Comparison of ENCODE assay signal across 16 cellular contexts in the genomic region with DNA sequence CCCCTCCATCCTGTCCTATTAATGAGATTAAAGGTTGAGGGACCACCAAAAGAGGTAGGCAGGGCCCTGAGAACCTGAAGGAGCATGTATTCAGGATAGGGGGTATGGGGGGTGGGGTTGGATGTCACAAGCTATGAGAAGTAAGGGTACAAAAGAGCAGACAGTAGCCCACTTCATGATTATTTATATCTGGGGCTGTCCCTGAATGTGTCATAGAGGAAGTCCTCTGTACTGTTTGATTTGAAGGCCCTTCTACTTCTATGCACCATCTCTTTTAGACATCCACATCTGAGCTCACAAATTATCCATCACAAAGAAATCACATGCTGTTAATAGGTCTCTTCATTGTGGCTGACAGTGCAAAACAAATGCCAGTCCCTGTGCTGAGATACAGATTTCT.
DNase-seq lines count a peak whose midpoint lies in the region; ATAC-seq and TF ChIP-seq lines count a peak whose summit lies in the region.
"Had no signal": no experiment of that assay in that cellular context is flagged by ENCODE, and none has a peak within 500 bp of the region (broad histone marks: within the 10 kb centered on the region; RNA-seq: fewer than 3 reads in every experiment).

No MANE protein-coding gene starts in this region.

- H3K4me1 ChIP-seq in HCT116 (ENCODE audit: control insufficient read depth in 1 of 2, insufficient read depth in 2 of 2, low read length in 2 of 2) (peaks cover 11 to 19% of the 10 kb centered on the region in 2 experiments), spleen (no peaks in the 10 kb centered on the region)
- H3K4me1 ChIP-seq: vagina had no signal

- DNase-seq in GM10248 (ENCODE audit: extremely low spot score) (peak; percentile 13), HCT116 (ENCODE audit: low read depth, low spot score) (no peak), progenitor cell of endocrine pancreas (ENCODE audit: low spot score, unreplicated experiment) (no peak), GM19240 (ENCODE audit: insufficient read length, low spot score) (no peak), spleen (no peak)
- DNase-seq: activated gamma-delta T cell, anterior cingulate cortex, left cardiac atrium, midbrain, NCI-H1105 had no signal

- no peak overlapping the region for H3K9ac ChIP-seq in HCT116 (ENCODE audit: low read length)
- H3K9ac ChIP-seq: neural progenitor cell had no signal

- intact Hi-C loops in HCT116 (cut with micrococcal nuclease) (no loop called here), spleen (cut with DNase I; ENCODE audit: low total_unique reads) (no loop called here)

- peaks cover 20% of the 10 kb centered on the region for H3K4me1 Mint-ChIP-seq in progenitor cell of endocrine pancreas (ENCODE audit: low read depth)
- H3K4me1 Mint-ChIP-seq: CD14-positive monocyte had no signal

- H3K79me2 ChIP-seq in HCT116 (ENCODE audit: insufficient read depth, low read length): 0 out of 2 replicates have a peak, but pooled peaks cover 8% of the 10 kb centered on the region

- ATAC-seq in GM19023 (IDR thresholded peaks at IDR 0.05; ENCODE audit: unreplicated experiment) (peak; percentile 42), HCT116 (no peak), HG03439 (IDR thresholded peaks at IDR 0.05; ENCODE audit: unreplicated experiment) (peak; percentile 26), GM21367 (IDR thresholded peaks at IDR 0.05; ENCODE audit: unreplicated experiment) (no peak)

- CTCF ChIA-PET in GM10248 (lab: Yijun Ruan, JAX): no interaction called here
- CTCF ChIA-PET in HCT116 (lab: Charles Lee): no interaction called here

- H3K27ac ChIP-seq in HCT116 (ENCODE audit: low read depth, low read length) (no peak overlapping the region), spleen (no peak overlapping the region)
- H3K27ac ChIP-seq: neural progenitor cell, vagina had no signal

- no peak for TF ChIP-seq CTCF in GM10248 (IDR thresholded peaks at IDR 0.05; ENCODE audit: control extremely low read depth, extremely low read depth, low read depth, missing control alignments)
- no peak for TF ChIP-seq CTCF in HCT116 (IDR thresholded peaks at IDR 0.05 in 2 of 3, conservative IDR thresholded peaks at IDR 0.05 in 1 of 3; ENCODE audit: borderline replicate concordance in 1 of 3, insufficient read depth in 1 of 3, low read depth in 2 of 3, low read length in 2 of 3)
- no peak for TF ChIP-seq CTCF in progenitor cell of endocrine pancreas (IDR thresholded peaks at IDR 0.05; ENCODE audit: unreplicated experiment)
- TF ChIP-seq CTCF in spleen (IDR thresholded peaks at IDR 0.05 in 8 of 11, conservative IDR thresholded peaks at IDR 0.05 in 3 of 11): no peak

- RAD21 ChIA-PET in HCT116 (lab: Charles Lee; ENCODE audit: low non-redundant PET in 1 of 2, low total read pairs in 2 of 2, uncharacterized antibody in 2 of 2, unreplicated experiment in 2 of 2): no interaction called here

- H3K36me3 Mint-ChIP-seq in progenitor cell of endocrine pancreas (ENCODE audit: insufficient read depth): no peaks in the 10 kb centered on the region
- H3K36me3 Mint-ChIP-seq: CD14-positive monocyte, neural progenitor cell had no signal

- peak overlapping the region; percentile 20; the same call in 1 of the 2 replicates for H3K4me2 ChIP-seq in HCT116 (ENCODE audit: low read length)
- H3K4me2 ChIP-seq: neural progenitor cell had no signal

- no peaks in the 10 kb centered on the region for H3K9me3 Mint-ChIP-seq in progenitor cell of endocrine pancreas (ENCODE audit: low read depth)

- BruUV-seq in HCT116 (replicated peaks; lab: Mats Ljungman, UMichigan): no TSS peak

- no peak overlapping the region for H3K4me3 Mint-ChIP-seq in progenitor cell of endocrine pancreas (ENCODE audit: low read depth)
- H3K4me3 Mint-ChIP-seq: CD14-positive monocyte, neural progenitor cell had no signal

- H2AFZ ChIP-seq in HCT116 (ENCODE audit: low read depth, low read length, poor library complexity, severe bottlenecking): no peak overlapping the region
- H2AFZ ChIP-seq: neural progenitor cell had no signal

- H3K4me3 ChIP-seq in HCT116 (replicated peaks in 1 of 2; ENCODE audit: low read depth in 1 of 2, low read length in 2 of 2) (no peak overlapping the region), spleen (no peak overlapping the region)
- H3K4me3 ChIP-seq: neural progenitor cell, vagina had no signal

- H3K36me3 ChIP-seq in HCT116 (ENCODE audit: control insufficient read depth in 1 of 2, insufficient read depth in 2 of 2, low read length in 2 of 2) (no peaks in the 10 kb centered on the region), spleen (no peaks in the 10 kb centered on the region)
- H3K36me3 ChIP-seq: neural progenitor cell, vagina had no signal

- TF ChIP-seq POLR2A in HCT116 (IDR thresholded peaks at IDR 0.05; ENCODE audit: borderline replicate concordance, extremely low read depth, insufficient read depth, insufficient read length) (no peak), spleen (IDR thresholded peaks at IDR 0.05) (no peak)

- no peaks in the 10 kb centered on the region for H3K27me3 ChIP-seq in HCT116 (ENCODE audit: insufficient read depth, low read length)
- no peaks in the 10 kb centered on the region for H3K27me3 ChIP-seq in spleen (replicated peaks in 1 of 7)
- H3K27me3 ChIP-seq: neural progenitor cell, vagina had no signal

- H3K9me2 ChIP-seq in HCT116 (ENCODE audit: insufficient read depth): no peaks in the 10 kb centered on the region

- TF ChIP-seq RAD21 in HCT116 (IDR thresholded peaks at IDR 0.05; ENCODE audit: low read depth): no peak

- POLR2A ChIA-PET in GM10248 (lab: Yijun Ruan, JAX) (no interaction called here), HCT116 (lab: Charles Lee) (no interaction called here)

- no peaks in the 10 kb centered on the region for H3K27me3 Mint-ChIP-seq in progenitor cell of endocrine pancreas

- H3K27ac Mint-ChIP-seq in progenitor cell of endocrine pancreas: no peak overlapping the region
- H3K27ac Mint-ChIP-seq: neural progenitor cell had no signal

- no peaks in the 10 kb centered on the region for H4K20me1 ChIP-seq in HCT116 (ENCODE audit: insufficient read depth)

- H3K9me3 ChIP-seq in HCT116 (ENCODE audit: control insufficient read depth in 1 of 2, insufficient read depth in 1 of 2, low read depth in 1 of 2, low read length in 2 of 2) (no peaks in the 10 kb centered on the region), spleen (no peaks in the 10 kb centered on the region)
- H3K9me3 ChIP-seq: vagina had no signal

TF ChIP-seq in HCT116, 20 proteins besides CTCF, POLR2A, EP300 and RAD21:
- no peak for TF ChIP-seq SP1 (IDR thresholded peaks at IDR 0.05; ENCODE audit: low read depth)
- TF ChIP-seq SRF (IDR thresholded peaks at IDR 0.05; ENCODE audit: low read depth): no peak
- TF ChIP-seq, protein P1, sequence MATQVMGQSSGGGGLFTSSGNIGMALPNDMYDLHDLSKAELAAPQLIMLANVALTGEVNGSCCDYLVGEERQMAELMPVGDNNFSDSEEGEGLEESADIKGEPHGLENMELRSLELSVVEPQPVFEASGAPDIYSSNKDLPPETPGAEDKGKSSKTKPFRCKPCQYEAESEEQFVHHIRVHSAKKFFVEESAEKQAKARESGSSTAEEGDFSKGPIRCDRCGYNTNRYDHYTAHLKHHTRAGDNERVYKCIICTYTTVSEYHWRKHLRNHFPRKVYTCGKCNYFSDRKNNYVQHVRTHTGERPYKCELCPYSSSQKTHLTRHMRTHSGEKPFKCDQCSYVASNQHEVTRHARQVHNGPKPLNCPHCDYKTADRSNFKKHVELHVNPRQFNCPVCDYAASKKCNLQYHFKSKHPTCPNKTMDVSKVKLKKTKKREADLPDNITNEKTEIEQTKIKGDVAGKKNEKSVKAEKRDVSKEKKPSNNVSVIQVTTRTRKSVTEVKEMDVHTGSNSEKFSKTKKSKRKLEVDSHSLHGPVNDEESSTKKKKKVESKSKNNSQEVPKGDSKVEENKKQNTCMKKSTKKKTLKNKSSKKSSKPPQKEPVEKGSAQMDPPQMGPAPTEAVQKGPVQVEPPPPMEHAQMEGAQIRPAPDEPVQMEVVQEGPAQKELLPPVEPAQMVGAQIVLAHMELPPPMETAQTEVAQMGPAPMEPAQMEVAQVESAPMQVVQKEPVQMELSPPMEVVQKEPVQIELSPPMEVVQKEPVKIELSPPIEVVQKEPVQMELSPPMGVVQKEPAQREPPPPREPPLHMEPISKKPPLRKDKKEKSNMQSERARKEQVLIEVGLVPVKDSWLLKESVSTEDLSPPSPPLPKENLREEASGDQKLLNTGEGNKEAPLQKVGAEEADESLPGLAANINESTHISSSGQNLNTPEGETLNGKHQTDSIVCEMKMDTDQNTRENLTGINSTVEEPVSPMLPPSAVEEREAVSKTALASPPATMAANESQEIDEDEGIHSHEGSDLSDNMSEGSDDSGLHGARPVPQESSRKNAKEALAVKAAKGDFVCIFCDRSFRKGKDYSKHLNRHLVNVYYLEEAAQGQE (IDR thresholded peaks at IDR 0.05; ENCODE audit: low read depth): no peak
- no peak for TF ChIP-seq ELF1 (IDR thresholded peaks at IDR 0.05; ENCODE audit: borderline replicate concordance, low read depth)
- no peak for TF ChIP-seq EGR1 (IDR thresholded peaks at IDR 0.05; ENCODE audit: low read depth)
- TF ChIP-seq ZFX (IDR thresholded peaks at IDR 0.05): no peak
- TF ChIP-seq, protein P2, sequence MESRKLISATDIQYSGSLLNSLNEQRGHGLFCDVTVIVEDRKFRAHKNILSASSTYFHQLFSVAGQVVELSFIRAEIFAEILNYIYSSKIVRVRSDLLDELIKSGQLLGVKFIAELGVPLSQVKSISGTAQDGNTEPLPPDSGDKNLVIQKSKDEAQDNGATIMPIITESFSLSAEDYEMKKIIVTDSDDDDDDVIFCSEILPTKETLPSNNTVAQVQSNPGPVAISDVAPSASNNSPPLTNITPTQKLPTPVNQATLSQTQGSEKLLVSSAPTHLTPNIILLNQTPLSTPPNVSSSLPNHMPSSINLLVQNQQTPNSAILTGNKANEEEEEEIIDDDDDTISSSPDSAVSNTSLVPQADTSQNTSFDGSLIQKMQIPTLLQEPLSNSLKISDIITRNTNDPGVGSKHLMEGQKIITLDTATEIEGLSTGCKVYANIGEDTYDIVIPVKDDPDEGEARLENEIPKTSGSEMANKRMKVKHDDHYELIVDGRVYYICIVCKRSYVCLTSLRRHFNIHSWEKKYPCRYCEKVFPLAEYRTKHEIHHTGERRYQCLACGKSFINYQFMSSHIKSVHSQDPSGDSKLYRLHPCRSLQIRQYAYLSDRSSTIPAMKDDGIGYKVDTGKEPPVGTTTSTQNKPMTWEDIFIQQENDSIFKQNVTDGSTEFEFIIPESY (IDR thresholded peaks at IDR 0.05; ENCODE audit: extremely low read depth, insufficient replicate concordance, low read length): no peak
- TF ChIP-seq EZH2 (IDR thresholded peaks at IDR 0.05): no peak
- no peak for TF ChIP-seq ZNF274 (IDR thresholded peaks at IDR 0.05; ENCODE audit: low read depth, low read length)
- TF ChIP-seq CEBPB (IDR thresholded peaks at IDR 0.05; ENCODE audit: low read depth): no peak

Comparison
In these comparisons a context has a peak if more than half of its experiments do, and no peak if none do; other contexts are left out.
1. ATAC-seq: peak in GM19023 (single experiment) and HG03439 (single experiment); none in HCT116 (single experiment) and GM21367 (single experiment).